In the genomic region with DNA sequence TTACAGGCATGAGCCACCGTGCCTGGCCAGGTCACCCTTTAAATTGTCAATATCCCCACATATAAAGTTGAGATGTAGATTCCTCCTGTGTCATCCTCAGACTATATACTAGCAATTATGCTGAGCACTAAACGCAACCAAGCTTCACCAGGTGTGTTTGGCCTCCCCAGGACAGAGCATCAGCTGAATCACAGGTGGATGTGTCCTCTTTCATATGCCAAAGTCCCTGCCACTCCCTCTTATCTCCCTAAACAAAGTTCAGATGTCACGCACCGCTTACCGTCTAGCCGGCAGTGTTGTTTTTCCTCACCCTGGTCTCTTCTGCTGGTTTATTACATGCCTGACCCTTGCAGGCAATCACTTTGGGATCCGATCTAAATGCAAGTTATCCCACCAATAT, we compare ENCODE assay signal across 26 cellular contexts. TPM values are rescaled to one million over a fixed set of nuclear protein-coding genes. Genes with fewer than 3 reads are reported as not detected.
"Had no signal": no experiment of that assay in that cellular context is flagged by ENCODE, and none has a peak within 500 bp of the region (broad histone marks: within the 10 kb centered on the region; RNA-seq: fewer than 3 reads in every experiment).

No MANE protein-coding gene starts in this region.

- H3K27me3 ChIP-seq: SJSA1 had no signal

- H3K36me3 ChIP-seq: SJSA1 had no signal

- H3K4me3 ChIP-seq: K562, SJSA1 had no signal

- H3K27ac ChIP-seq: SJSA1 had no signal

- H3K9me3 ChIP-seq: SJSA1 had no signal

- H3K36me3 Mint-ChIP-seq: activated CD4-positive, alpha-beta memory T cell treated with anti-CD3 and anti-CD28 coated beads for 36 hours; activated naive CD8-positive, alpha-beta T cell; brain had no signal

- H3K9me3 Mint-ChIP-seq: activated CD4-positive, alpha-beta memory T cell treated with anti-CD3 and anti-CD28 coated beads for 36 hours; activated naive CD4-positive, alpha-beta T cell treated with anti-CD3 and anti-CD28 coated beads for 36 hours; activated T-cell treated with anti-CD3 and anti-CD28 coated beads, Interleukin-2, amount 50 U/mL, for 4 hours; brain; T-helper 1 cell treated with Interleukin-12 subunit alpha and Interleukin-12 subunit beta and Interleukin-4 antibody, amounts not matched to agents 30 μg/mL and 1 μg/mL, for 36 hours had no signal

- H3K27ac Mint-ChIP-seq: activated CD4-positive, alpha-beta memory T cell treated with anti-CD3 and anti-CD28 coated beads for 36 hours; activated CD4-positive, alpha-beta T cell treated with anti-CD3 and anti-CD28 coated beads, Interleukin-2, amount 10 ng/mL, durations not matched to agents 7 days and 5 days; activated naive CD4-positive, alpha-beta T cell treated with anti-CD3 and anti-CD28 coated beads for 36 hours; activated naive CD8-positive, alpha-beta T cell; brain; T-helper 1 cell treated with Interleukin-12 subunit alpha and Interleukin-12 subunit beta and Interleukin-4 antibody, amounts not matched to agents 30 μg/mL and 1 μg/mL, for 36 hours had no signal

- DNase-seq: activated CD4-positive, alpha-beta memory T cell treated with anti-CD3 and anti-CD28 coated beads for 36 hours; activated CD4-positive, alpha-beta T cell treated with anti-CD3 and anti-CD28 coated beads for 1 hour; activated CD4-positive, alpha-beta T cell treated with anti-CD3 and anti-CD28 coated beads, Interleukin-2, amount 10 ng/mL, durations not matched to agents 7 days and 5 days; activated CD8-positive, alpha-beta memory T cell treated with anti-CD3 and anti-CD28 coated beads for 24 hours; activated effector memory CD4-positive, alpha-beta T cell treated with anti-CD3 and anti-CD28 coated beads, Interleukin-2, amount 50 U/mL, for 16 hours; activated naive CD4-positive, alpha-beta T cell treated with anti-CD3 and anti-CD28 coated beads for 36 hours; activated T-cell treated with anti-CD3 and anti-CD28 coated beads, Interleukin-2, amount 50 U/mL, for 4 hours; amygdala; Karpas-422; MM.1S; NCI-H1105 treated with DMSO at 0.1 percent for 48 hours; NCI-H1436 treated with DMSO at 0.1 percent for 48 hours; NCI-H187; NCI-H2081; NCI-H2171; NCI-H2227 treated with DMSO at 0.1 percent for 48 hours; NCI-H510A; NCI-H526 treated with DMSO at 0.1 percent for 48 hours; NCI-H82; SW 1271 had no signal

- H3K4me3 Mint-ChIP-seq: activated CD4-positive, alpha-beta memory T cell treated with anti-CD3 and anti-CD28 coated beads for 36 hours; activated CD4-positive, alpha-beta T cell treated with anti-CD3 and anti-CD28 coated beads, Interleukin-2, amount 10 ng/mL, durations not matched to agents 7 days and 5 days; activated naive CD4-positive, alpha-beta T cell treated with anti-CD3 and anti-CD28 coated beads for 36 hours; activated naive CD8-positive, alpha-beta T cell; activated T-cell treated with anti-CD3 and anti-CD28 coated beads, Interleukin-2, amount 50 U/mL, for 4 hours; brain; T-helper 1 cell treated with Interleukin-12 subunit alpha and Interleukin-12 subunit beta and Interleukin-4 antibody, amounts not matched to agents 30 μg/mL and 1 μg/mL, for 36 hours had no signal

- ATAC-seq: activated T-cell treated with anti-CD3 and anti-CD28 coated beads, Interleukin-2, amount 50 U/mL, for 4 hours; K562; SK-N-SH treated with all-trans-retinoic acid at 6 μM for 48 hours had no signal

- H3K4me1 Mint-ChIP-seq: activated CD4-positive, alpha-beta T cell treated with anti-CD3 and anti-CD28 coated beads, Interleukin-2, amount 10 ng/mL, durations not matched to agents 7 days and 5 days had no signal

- H3K27me3 Mint-ChIP-seq: activated CD4-positive, alpha-beta memory T cell treated with anti-CD3 and anti-CD28 coated beads for 36 hours; activated CD4-positive, alpha-beta T cell treated with anti-CD3 and anti-CD28 coated beads, Interleukin-2, amount 10 ng/mL, durations not matched to agents 7 days and 5 days had no signal

RNA-seq across cellular contexts. Expression of a gene that starts 43.8 kb away (rescaled TPM):
- total RNA-seq: activated CD4-positive, alpha-beta memory T cell treated with anti-CD3 and anti-CD28 coated beads for 36 hours had no signal
